In the genomic region with DNA sequence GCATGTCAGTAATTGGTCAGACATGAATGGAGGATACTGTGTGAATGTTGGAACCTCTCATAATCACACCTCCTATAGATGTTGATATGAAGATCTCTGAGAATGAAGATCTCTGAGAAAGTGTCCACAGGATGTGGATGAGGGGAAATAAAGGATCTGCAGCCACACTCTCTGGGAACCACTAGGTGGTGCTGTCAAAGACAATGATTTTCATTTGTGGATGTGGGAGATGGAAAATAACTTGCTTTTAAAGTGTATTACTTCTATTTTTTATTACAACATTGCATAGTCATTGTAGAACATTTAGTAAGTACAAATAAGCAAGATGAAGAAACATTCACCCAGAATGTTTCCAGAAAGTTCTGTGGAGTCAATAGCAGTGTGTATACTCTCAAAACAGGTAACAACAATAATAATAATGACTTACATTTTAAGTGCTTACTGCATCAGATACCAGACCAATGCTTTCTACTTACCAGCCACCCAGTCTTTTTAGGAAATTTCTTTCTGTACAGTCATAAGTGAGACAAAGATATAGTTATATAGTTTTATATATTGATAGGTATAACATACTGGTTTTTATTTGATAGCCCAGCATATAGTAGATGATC, we compare ENCODE assay signal across 7 cellular contexts.
DNase-seq lines count a peak whose midpoint lies in the region; TF ChIP-seq lines count a peak whose summit lies in the region.

No MANE protein-coding gene starts in this region.

- no peaks in the 10 kb centered on the region for H4K20me1 ChIP-seq in KMS-11 (ENCODE audit: insufficient read depth)
- H4K20me1 ChIP-seq in neural progenitor cell (ENCODE audit: low read depth), result no peaks in the 10 kb centered on the region

- TF ChIP-seq CTCF in GM10248 (IDR thresholded peaks at IDR 0.05; ENCODE audit: control extremely low read depth, extremely low read depth, low read depth, missing control alignments), result peak; percentile 53
- peak; percentile 69 for TF ChIP-seq CTCF in KMS-11 (conservative IDR thresholded peaks at IDR 0.05; ENCODE audit: low read depth, low read length)
- TF ChIP-seq CTCF in choroid plexus epithelial cell (conservative IDR thresholded peaks at IDR 0.05; ENCODE audit: low read depth, low read length), result peak; percentile 87
- TF ChIP-seq CTCF in neural progenitor cell (IDR thresholded peaks at IDR 0.05), result peak; percentile 79
- peak in 1 of 2 donors; percentile 41 for TF ChIP-seq CTCF in suprapubic skin (IDR thresholded peaks at IDR 0.05)

- no peaks in the 10 kb centered on the region for H3K36me3 Mint-ChIP-seq in neural progenitor cell
- no peaks in the 10 kb centered on the region for H3K36me3 Mint-ChIP-seq in activated naive CD8-positive, alpha-beta T cell treated with anti-CD3 and anti-CD28 coated beads for 36 hours

- no peak for TF ChIP-seq POLR2A in suprapubic skin (IDR thresholded peaks at IDR 0.05)

- no peak overlapping the region for H3K4me2 ChIP-seq in KMS-11
- H3K4me2 ChIP-seq in neural progenitor cell, result no peak overlapping the region

- no peaks in the 10 kb centered on the region for H3F3A ChIP-seq in neural progenitor cell (ENCODE audit: low read depth)

- H3K27me3 ChIP-seq in KMS-11 (ENCODE audit: insufficient read depth, low read depth) (no peaks in the 10 kb centered on the region), neural progenitor cell (no peaks in the 10 kb centered on the region), suprapubic skin (peaks cover 13% of the 10 kb centered on the region)

- no peaks in the 10 kb centered on the region for H3K36me3 ChIP-seq in KMS-11 (ENCODE audit: insufficient read depth)
- H3K36me3 ChIP-seq in neural progenitor cell, result no peaks in the 10 kb centered on the region
- no peaks in the 10 kb centered on the region for H3K36me3 ChIP-seq in suprapubic skin

- H3K4me1 ChIP-seq in KMS-11 (ENCODE audit: low read depth, poor library complexity, severe bottlenecking) (no peaks in the 10 kb centered on the region), neural progenitor cell (no peaks in the 10 kb centered on the region), suprapubic skin (no peaks in the 10 kb centered on the region)

- H3K79me2 ChIP-seq in KMS-11 (ENCODE audit: insufficient read depth, low read depth) (no peaks in the 10 kb centered on the region), neural progenitor cell (ENCODE audit: low read depth) (no peaks in the 10 kb centered on the region)

- no peaks in the 10 kb centered on the region for H3K9me3 Mint-ChIP-seq in neural progenitor cell
- H3K9me3 Mint-ChIP-seq in activated naive CD8-positive, alpha-beta T cell treated with anti-CD3 and anti-CD28 coated beads for 36 hours, result peaks cover 2% of the 10 kb centered on the region

- no peak overlapping the region for H3K4me3 Mint-ChIP-seq in neural progenitor cell
- no peak overlapping the region for H3K4me3 Mint-ChIP-seq in activated naive CD8-positive, alpha-beta T cell treated with anti-CD3 and anti-CD28 coated beads for 36 hours

- CTCF ChIA-PET in GM10248 (lab: Yijun Ruan, JAX), result interaction anchor here (0.9 to 1.8 kb wide), 6 partner anchors 9 to 1079 kb away, joined by 3 to 6 read pairs (median 4); no protein-coding TSS in a partner anchor

- H2AFZ ChIP-seq in KMS-11 (ENCODE audit: low read depth), result no peak overlapping the region
- no peak overlapping the region for H2AFZ ChIP-seq in neural progenitor cell (replicated peaks)

- H3K9me3 ChIP-seq in neural progenitor cell (ENCODE audit: low read depth) (no peaks in the 10 kb centered on the region), suprapubic skin (no peaks in the 10 kb centered on the region)

- no peak overlapping the region for H3K27ac Mint-ChIP-seq in neural progenitor cell
- H3K27ac Mint-ChIP-seq in activated naive CD8-positive, alpha-beta T cell treated with anti-CD3 and anti-CD28 coated beads for 36 hours, result no peak overlapping the region

- peaks cover 2% of the 10 kb centered on the region for H3K27me3 Mint-ChIP-seq in neural progenitor cell (ENCODE audit: insufficient read depth, low read depth)
- peaks cover 11% of the 10 kb centered on the region for H3K27me3 Mint-ChIP-seq in activated naive CD8-positive, alpha-beta T cell treated with anti-CD3 and anti-CD28 coated beads for 36 hours

- POLR2A ChIA-PET in GM10248 (lab: Yijun Ruan, JAX), result no interaction called here

- no peak overlapping the region for H3K9ac ChIP-seq in KMS-11
- no peak overlapping the region for H3K9ac ChIP-seq in neural progenitor cell

- H3K4me1 Mint-ChIP-seq in neural progenitor cell, result no peaks in the 10 kb centered on the region
- H3K4me1 Mint-ChIP-seq in activated naive CD8-positive, alpha-beta T cell treated with anti-CD3 and anti-CD28 coated beads for 36 hours, result peaks cover 8% of the 10 kb centered on the region

- no peak for DNase-seq in GM10248 (ENCODE audit: extremely low spot score)
- DNase-seq in choroid plexus epithelial cell (ENCODE audit: low read depth), result peak; percentile 62
- DNase-seq in neural progenitor cell (ENCODE audit: low spot score), result peak; percentile 29
- DNase-seq in T1000 (lab: John Stamatoyannopoulos, UW), result no peak
- no peak for DNase-seq in suprapubic skin (ENCODE audit: low spot score in 2 of 2)
- no peak for DNase-seq in activated naive CD8-positive, alpha-beta T cell treated with anti-CD3 and anti-CD28 coated beads for 36 hours

- no peak overlapping the region for H3K4me3 ChIP-seq in KMS-11 (IDR thresholded peaks at IDR 0.05; ENCODE audit: insufficient read depth, low read depth, low read length)
- H3K4me3 ChIP-seq in choroid plexus epithelial cell (ENCODE audit: low read depth, low read length), result no peak overlapping the region
- H3K4me3 ChIP-seq in neural progenitor cell, result no peak overlapping the region
- H3K4me3 ChIP-seq in suprapubic skin, result no peak overlapping the region

- no peak for TF ChIP-seq EP300 in suprapubic skin (IDR thresholded peaks at IDR 0.05)

- H3K27ac ChIP-seq in KMS-11, result no peak overlapping the region
- no peak overlapping the region for H3K27ac ChIP-seq in neural progenitor cell
- no peak overlapping the region for H3K27ac ChIP-seq in suprapubic skin

Comparison
In these comparisons a context has a peak if more than half of its experiments do, and no peak if none do; other contexts are left out.
1. DNase-seq: peak in choroid plexus epithelial cell (single experiment) and neural progenitor cell (single experiment); none in GM10248 (single experiment), T1000 (single experiment), suprapubic skin (0 of 2) and activated naive CD8-positive, alpha-beta T cell treated with anti-CD3 and anti-CD28 coated beads for 36 hours (single experiment).